ENCODE assay signal across 8 cellular contexts in the genomic region with DNA sequence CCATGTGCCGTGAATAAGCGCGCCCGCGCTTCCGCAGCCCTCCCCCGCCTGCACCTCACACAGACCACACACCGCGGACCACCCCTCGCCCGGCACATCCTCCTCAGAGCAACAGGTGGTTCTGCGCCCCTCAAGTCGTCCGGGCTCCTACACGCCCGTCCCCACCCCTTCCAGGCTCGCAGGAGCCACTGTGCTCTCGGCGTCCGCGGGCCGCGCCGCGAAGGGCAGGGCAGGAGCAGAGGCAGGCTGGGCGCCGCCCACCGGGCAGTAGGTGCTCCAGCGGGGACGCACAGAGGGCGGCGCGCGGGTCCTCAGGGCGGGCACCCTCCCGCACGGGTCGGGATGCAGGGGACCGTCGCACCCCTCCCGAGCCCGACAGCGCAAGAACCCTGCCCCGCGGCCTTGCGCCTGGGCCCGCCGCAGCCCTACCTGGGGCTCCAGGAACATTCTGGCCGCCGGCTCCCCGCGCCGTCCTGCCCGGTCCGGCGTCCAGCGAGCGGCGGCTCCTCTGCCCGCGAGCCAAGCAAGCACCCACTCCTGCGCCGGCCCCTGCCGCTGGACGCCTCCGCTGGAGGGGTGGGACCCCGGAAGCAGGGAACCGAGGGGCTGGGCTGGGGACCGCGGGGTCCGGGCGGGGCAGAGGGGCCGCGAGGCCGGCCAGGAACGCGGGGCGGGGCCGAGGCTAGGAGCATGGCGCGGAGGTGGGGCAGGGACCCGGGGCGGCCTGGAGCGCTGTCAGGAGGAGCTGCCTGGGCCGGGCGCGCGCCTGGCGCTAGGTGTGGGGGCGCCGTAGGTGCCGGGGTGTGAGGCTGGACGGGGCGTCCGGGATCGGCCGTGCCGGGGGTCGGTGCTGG. TPM values are rescaled to one million over a fixed set of nuclear protein-coding genes. Genes with fewer than 3 reads are reported as not detected.
DNase-seq lines count a peak whose midpoint lies in the region; ATAC-seq and FAIRE-seq lines count a peak whose summit lies in the region.

No MANE protein-coding gene starts in this region.

- peak; percentile 82 for FAIRE-seq in HTR-8/SVneo (lab: Jason Lieb, UNC)

- DNase-seq in HTR-8/SVneo (ENCODE audit: insufficient read length, low spot score) (no peak), cardiac septum (ENCODE audit: low spot score) (peak; percentile 51), retina (peak; percentile 63), HT-29 (ENCODE audit: low spot score) (no peak)
- DNase-seq in activated T-cell treated with anti-CD3 and anti-CD28 coated beads, Interleukin-2, amount 50 U/mL, for 24 hours: peak; percentile 63

- H3K4me1 Mint-ChIP-seq in activated T-cell treated with anti-CD3 and anti-CD28 coated beads, Interleukin-2, amount 50 U/mL, for 24 hours (ENCODE audit: low read depth): peaks cover 43% of the 10 kb centered on the region

- H3K9me3 Mint-ChIP-seq in activated T-cell treated with anti-CD3 and anti-CD28 coated beads, Interleukin-2, amount 50 U/mL, for 24 hours: no peaks in the 10 kb centered on the region

- no peak overlapping the region for H3K27ac Mint-ChIP-seq in activated T-cell treated with anti-CD3 and anti-CD28 coated beads, Interleukin-2, amount 50 U/mL, for 24 hours

- H3K4me3 Mint-ChIP-seq in activated T-cell treated with anti-CD3 and anti-CD28 coated beads, Interleukin-2, amount 50 U/mL, for 24 hours: peak overlapping the region; percentile 70

- H3K27me3 Mint-ChIP-seq in activated T-cell treated with anti-CD3 and anti-CD28 coated beads, Interleukin-2, amount 50 U/mL, for 24 hours: peaks cover 26% of the 10 kb centered on the region

- no peaks in the 10 kb centered on the region for H3K36me3 Mint-ChIP-seq in activated T-cell treated with anti-CD3 and anti-CD28 coated beads, Interleukin-2, amount 50 U/mL, for 24 hours (ENCODE audit: low read depth)

- intact Hi-C loops in cardiac septum (cut with DNase I): no loop called here

- ATAC-seq in GM18858 (IDR thresholded peaks at IDR 0.05; ENCODE audit: unreplicated experiment) (no peak), GM21528 (IDR thresholded peaks at IDR 0.05; ENCODE audit: low FRiP score, unreplicated experiment) (no peak), HG02798 (IDR thresholded peaks at IDR 0.05; ENCODE audit: poor library complexity, unreplicated experiment) (no peak)

RNA-seq across cellular contexts. Expression of gene RASGEF1A, which starts 37.4 kb away (rescaled TPM):
- total RNA-seq in cardiac septum: 1.0 TPM
- not detected in 2 replicates for total RNA-seq in HT-29 (2014; rRNA removed; shearing (Covaris generic))

Comparison
In these comparisons a context has a peak if more than half of its experiments do, and no peak if none do; other contexts are left out.
1. DNase-seq: peak in activated T-cell treated with anti-CD3 and anti-CD28 coated beads, Interleukin-2, amount 50 U/mL, for 24 hours (single experiment), cardiac septum (single experiment) and retina (single experiment); none in HTR-8/SVneo (single experiment) and HT-29 (single experiment).